In genomic region chr22:44479662-44480061, GRCh38 we compare ENCODE assay signal across 1 cellular context.
TF ChIP-seq lines count a peak whose summit lies in the region.

No MANE protein-coding gene starts in this region.

TF ChIP-seq in HEK293, 187 proteins besides CTCF, POLR2A, EP300 and RAD21 (continued from another document):
- no peak for TF ChIP-seq ZNF514 (tag by site-specific recombination; IDR thresholded peaks at IDR 0.05)
- no peak for TF ChIP-seq RBAK (tag by site-specific recombination; IDR thresholded peaks at IDR 0.05)
- TF ChIP-seq SCRT2 (tag by site-specific recombination; IDR thresholded peaks at IDR 0.05): no peak
- TF ChIP-seq ZIC2 (tag by site-specific recombination; IDR thresholded peaks at IDR 0.05): peak; percentile 85
- peak; percentile 63; the same call in 1 of the 2 replicates for TF ChIP-seq ZBTB17 (tag by site-specific recombination; IDR thresholded peaks at IDR 0.05)
- TF ChIP-seq ZSCAN23 (tag by site-specific recombination; IDR thresholded peaks at IDR 0.05): no peak
- peak; percentile 79 for TF ChIP-seq ZNF629 (tag by site-specific recombination; IDR thresholded peaks at IDR 0.05)
- no peak for TF ChIP-seq ZNF362 (tag by site-specific recombination; IDR thresholded peaks at IDR 0.05)
- TF ChIP-seq SP2 (tag by site-specific recombination; IDR thresholded peaks at IDR 0.05): peak; percentile 7; the same call in 1 of the 2 replicates
- TF ChIP-seq ZXDB (tag by site-specific recombination; IDR thresholded peaks at IDR 0.05): no peak
- TF ChIP-seq ZNF585B (tag by site-specific recombination; IDR thresholded peaks at IDR 0.05): no peak
- peak; percentile 88; the same call in 1 of the 2 replicates for TF ChIP-seq ZNF521 (tag by site-specific recombination; IDR thresholded peaks at IDR 0.05)
- TF ChIP-seq ZNF391 (tag by site-specific recombination; IDR thresholded peaks at IDR 0.05; ENCODE audit: borderline replicate concordance, low read depth): 0 out of 2 replicates have a peak, but pooled peaks have one; percentile 27
- TF ChIP-seq ZEB2 (tag by site-specific recombination; IDR thresholded peaks at IDR 0.05): 0 out of 2 replicates have a peak, but pooled peaks have one; percentile 27
- TF ChIP-seq ZNF660 (tag by site-specific recombination; IDR thresholded peaks at IDR 0.05): no peak
- TF ChIP-seq ZNF112 (tag by site-specific recombination; IDR thresholded peaks at IDR 0.05): no peak
- peak; percentile 22; the same call in 1 of the 2 replicates for TF ChIP-seq ZNF488 (tag by site-specific recombination; IDR thresholded peaks at IDR 0.05)
